Comparison of ENCODE assay signal across 1 cellular context in the genomic region with DNA sequence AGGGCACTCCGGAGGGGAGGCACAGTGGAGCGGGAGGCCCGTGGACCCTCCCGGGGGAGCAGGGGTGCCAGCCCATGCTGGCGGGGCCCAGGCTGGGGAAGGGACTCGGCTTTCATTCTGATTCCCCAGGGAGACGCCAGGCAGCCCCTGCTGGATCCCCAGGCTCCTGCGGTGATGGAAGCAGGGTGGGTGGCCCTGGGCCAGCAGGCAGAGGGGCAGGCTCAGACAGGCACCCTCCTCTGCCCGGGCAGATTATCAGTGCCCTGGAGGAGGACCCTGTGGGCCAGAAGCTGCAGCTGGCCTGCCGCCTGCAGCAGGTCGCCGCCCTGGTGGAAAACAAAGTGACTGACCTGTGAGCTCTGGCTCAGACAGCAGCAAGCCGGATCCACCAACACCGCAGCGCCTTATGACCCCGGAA.
TF ChIP-seq lines count a peak whose summit lies in the region.

No MANE protein-coding gene starts in this region.

TF ChIP-seq in SK-N-SH treated with all-trans-retinoic acid at 6 μM for 48 hours, 23 proteins besides CTCF, POLR2A, EP300 and RAD21 (continued from another document):
- TF ChIP-seq, protein P1, sequence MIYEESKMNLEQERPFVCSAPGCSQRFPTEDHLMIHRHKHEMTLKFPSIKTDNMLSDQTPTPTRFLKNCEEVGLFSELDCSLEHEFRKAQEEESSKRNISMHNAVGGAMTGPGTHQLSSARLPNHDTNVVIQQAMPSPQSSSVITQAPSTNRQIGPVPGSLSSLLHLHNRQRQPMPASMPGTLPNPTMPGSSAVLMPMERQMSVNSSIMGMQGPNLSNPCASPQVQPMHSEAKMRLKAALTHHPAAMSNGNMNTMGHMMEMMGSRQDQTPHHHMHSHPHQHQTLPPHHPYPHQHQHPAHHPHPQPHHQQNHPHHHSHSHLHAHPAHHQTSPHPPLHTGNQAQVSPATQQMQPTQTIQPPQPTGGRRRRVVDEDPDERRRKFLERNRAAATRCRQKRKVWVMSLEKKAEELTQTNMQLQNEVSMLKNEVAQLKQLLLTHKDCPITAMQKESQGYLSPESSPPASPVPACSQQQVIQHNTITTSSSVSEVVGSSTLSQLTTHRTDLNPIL (CRISPR knock-in tag; IDR thresholded peaks at IDR 0.05; ENCODE audit: low read depth), result no peak
- TF ChIP-seq, protein P2, sequence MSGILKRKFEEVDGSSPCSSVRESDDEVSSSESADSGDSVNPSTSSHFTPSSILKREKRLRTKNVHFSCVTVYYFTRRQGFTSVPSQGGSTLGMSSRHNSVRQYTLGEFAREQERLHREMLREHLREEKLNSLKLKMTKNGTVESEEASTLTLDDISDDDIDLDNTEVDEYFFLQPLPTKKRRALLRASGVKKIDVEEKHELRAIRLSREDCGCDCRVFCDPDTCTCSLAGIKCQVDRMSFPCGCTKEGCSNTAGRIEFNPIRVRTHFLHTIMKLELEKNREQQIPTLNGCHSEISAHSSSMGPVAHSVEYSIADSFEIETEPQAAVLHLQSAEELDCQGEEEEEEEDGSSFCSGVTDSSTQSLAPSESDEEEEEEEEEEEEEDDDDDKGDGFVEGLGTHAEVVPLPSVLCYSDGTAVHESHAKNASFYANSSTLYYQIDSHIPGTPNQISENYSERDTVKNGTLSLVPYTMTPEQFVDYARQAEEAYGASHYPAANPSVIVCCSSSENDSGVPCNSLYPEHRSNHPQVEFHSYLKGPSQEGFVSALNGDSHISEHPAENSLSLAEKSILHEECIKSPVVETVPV (CRISPR knock-in tag; IDR thresholded peaks at IDR 0.05), result no peak
- TF ChIP-seq TOX (CRISPR knock-in tag; IDR thresholded peaks at IDR 0.05; ENCODE audit: borderline replicate concordance), result no peak
